10 cellular contexts compared by ENCODE assay signal in genomic region chr18:77108821-77109692, GRCh38. TPM values are rescaled to one million over a fixed set of nuclear protein-coding genes. Genes with fewer than 3 reads are reported as not detected.
A peak's percentile ranks its signal among the peaks of the same experiment; 100 is the strongest.
DNase-seq lines count a peak whose midpoint lies in the region; ATAC-seq and TF ChIP-seq lines count a peak whose summit lies in the region.
"Had no signal": no experiment of that assay in that cellular context is flagged by ENCODE, and none has a peak within 500 bp of the region (broad histone marks: within the 10 kb centered on the region; RNA-seq: fewer than 3 reads in every experiment).

No MANE protein-coding gene starts in this region.

- H3K4me1 ChIP-seq in DOHH2 (ENCODE audit: control insufficient read depth, low read length) (peaks cover 41% of the 10 kb centered on the region), fibroblast of lung (ENCODE audit: control insufficient read depth, extremely low read depth, insufficient read depth, low read length) (peaks cover 18% of the 10 kb centered on the region), skeletal muscle tissue (ENCODE audit: control insufficient read depth in 3 of 3, insufficient read depth in 3 of 3, low read length in 3 of 3) (peaks cover 43 to 85% (median 53%) of the 10 kb centered on the region in 3 donors)

- CTCF ChIA-PET in T-cell (lab: Charles Lee), result interaction anchor here (0.5 to 1.7 kb wide), 8 partner anchors 8 to 54 kb away, joined by 3 to 7 read pairs (median 4); no protein-coding TSS in a partner anchor

- no peak for ATAC-seq in T-cell (replicated peaks in 1 of 4)
- ATAC-seq in GM18858 (IDR thresholded peaks at IDR 0.05; ENCODE audit: unreplicated experiment), result no peak
- no peak for ATAC-seq in GM21423 (IDR thresholded peaks at IDR 0.05; ENCODE audit: unreplicated experiment)

- DNase-seq in T-cell, result no peak
- DNase-seq in fibroblast of lung (ENCODE audit: low read depth in 2 of 2), result no peak
- no peak for DNase-seq in H4 (ENCODE audit: low spot score)
- DNase-seq in SW 1271 (lab: John Stamatoyannopoulos, UW), result no peak
- DNase-seq: NCI-H1694 treated with DMSO at 0.1 percent for 48 hours had no signal

- peaks cover 3% of the 10 kb centered on the region; the same call in 1 of the 2 replicates for H4K20me1 ChIP-seq in DOHH2 (ENCODE audit: control insufficient read depth, insufficient read depth, low read depth, low read length)
- H4K20me1 ChIP-seq in fibroblast of lung (ENCODE audit: control insufficient read depth, extremely low read depth, insufficient read depth, low read length), result no peaks in the 10 kb centered on the region

- H3K9me3 Mint-ChIP-seq in T-cell, result no peaks in the 10 kb centered on the region

- H3K27me3 ChIP-seq in DOHH2 (ENCODE audit: control insufficient read depth, low read length) (no peaks in the 10 kb centered on the region), fibroblast of lung (ENCODE audit: control insufficient read depth, insufficient read depth, low read length) (no peaks in the 10 kb centered on the region), skeletal muscle tissue (ENCODE audit: control insufficient read depth in 3 of 3, insufficient read depth in 3 of 3, low read length in 3 of 3) (no peaks in the 10 kb centered on the region)

- H3K27ac ChIP-seq in DOHH2 (ENCODE audit: low read depth, low read length), result no peak overlapping the region
- peak overlapping the region; percentile 50 for H3K27ac ChIP-seq in fibroblast of lung (ENCODE audit: insufficient read depth, low read length)
- peak overlapping the region; percentile 68 for H3K27ac ChIP-seq in skeletal muscle tissue (ENCODE audit: low read depth, low read length)
- H3K27ac ChIP-seq: SK-N-MC had no signal

- peaks cover 54% of the 10 kb centered on the region for H3K36me3 Mint-ChIP-seq in T-cell

- H3K9me3 ChIP-seq in DOHH2 (ENCODE audit: control insufficient read depth, insufficient read depth, low read length), result no peaks in the 10 kb centered on the region
- H3K9me3 ChIP-seq in fibroblast of lung (ENCODE audit: control insufficient read depth, insufficient read depth, low read depth, low read length), result no peaks in the 10 kb centered on the region
- H3K9me3 ChIP-seq in skeletal muscle tissue (ENCODE audit: control insufficient read depth in 3 of 3, low read length in 3 of 3), result no peaks in the 10 kb centered on the region

- H3K36me3 ChIP-seq in DOHH2 (ENCODE audit: control insufficient read depth, low read length), result peaks cover 13% of the 10 kb centered on the region
- H3K36me3 ChIP-seq in fibroblast of lung (ENCODE audit: control insufficient read depth, insufficient read depth, low read length), result no peaks in the 10 kb centered on the region
- peaks cover 0 to 12% (median 0%) of the 10 kb centered on the region in 3 donors for H3K36me3 ChIP-seq in skeletal muscle tissue (ENCODE audit: control insufficient read depth in 3 of 3, insufficient read depth in 3 of 3, low read length in 3 of 3)

- H3K4me3 Mint-ChIP-seq in T-cell, result peak overlapping the region in 2 of 3 donors; percentile 0 to 5

- no peak overlapping the region for H2AFZ ChIP-seq in fibroblast of lung (ENCODE audit: low read length)

- TF ChIP-seq CTCF in DOHH2 (IDR thresholded peaks at IDR 0.05; ENCODE audit: low read depth, low read length, poor library complexity, severe bottlenecking) (no peak), fibroblast of lung (conservative IDR thresholded peaks at IDR 0.05 in 1 of 2, IDR thresholded peaks at IDR 0.05 in 1 of 2; ENCODE audit: low read depth in 1 of 2, low read length in 2 of 2) (no peak)

- H3K9ac ChIP-seq in fibroblast of lung (ENCODE audit: insufficient read depth, low read length) (no peak overlapping the region), skeletal muscle tissue (ENCODE audit: low read depth in 1 of 3, low read length in 3 of 3) (peak overlapping the region in 1 of 3 donors; percentile 70)

- H3K9me2 ChIP-seq in DOHH2 (replicated peaks; ENCODE audit: control insufficient read depth, low read length), result no peaks in the 10 kb centered on the region

- H3K27me3 Mint-ChIP-seq in T-cell, result no peaks in the 10 kb centered on the region

- H3K4me2 ChIP-seq in DOHH2 (ENCODE audit: low read length) (peak overlapping the region; percentile 15; the same call in 1 of the 2 replicates), fibroblast of lung (ENCODE audit: extremely low read depth, insufficient read depth, low read length) (peak overlapping the region; percentile 76)

- 0 out of 2 replicates have a peak, but pooled peaks cover 3% of the 10 kb centered on the region for H3F3A ChIP-seq in DOHH2 (ENCODE audit: control insufficient read depth, insufficient read depth)

- H3K4me3 ChIP-seq in DOHH2 (ENCODE audit: low read length) (no peak overlapping the region), fibroblast of lung (replicated peaks in 1 of 4; ENCODE audit: control extremely low read depth in 1 of 4, insufficient read depth in 1 of 4, low read depth in 3 of 4, low read length in 4 of 4) (peak overlapping the region in 2 of 4 experiments; percentile 5 to 19), skeletal muscle tissue (ENCODE audit: low read length in 3 of 3) (peak overlapping the region in 1 of 3 donors; percentile 15)
- H3K4me3 ChIP-seq: SK-N-MC had no signal

- peak overlapping the region; percentile 95 to 96 for H3K27ac Mint-ChIP-seq in T-cell

- H3K4me1 Mint-ChIP-seq in T-cell, result peaks cover 94 to 98% (median 97%) of the 10 kb centered on the region in 3 donors

- POLR2A ChIA-PET in T-cell (lab: Charles Lee), result interaction anchor here (0.7 to 2.8 kb wide), 7 partner anchors 13 to 21 kb away, joined by 3 to 29 read pairs (median 4); no protein-coding TSS in a partner anchor

- H3K79me2 ChIP-seq in DOHH2 (ENCODE audit: control insufficient read depth, low read length) (peaks cover 19% of the 10 kb centered on the region), fibroblast of lung (ENCODE audit: control insufficient read depth, insufficient read depth, low read length) (no peaks in the 10 kb centered on the region)

RNA-seq across cellular contexts. Expression of gene MBP, which starts 23.5 kb away (rescaled TPM):
- total RNA-seq in T-cell (100 to 1,000 TPM; 114 to 185 (median 152) TPM), fibroblast of lung (3.6 and 7.2 TPM in 2 replicates), skeletal muscle tissue (22.4 TPM)
- 2.3 and 2.4 TPM in 2 replicates for polyA plus RNA-seq in fibroblast of lung
- 1.9 and 2.0 TPM in 2 replicates for polyA plus RNA-seq in fibroblast of lung (2012)
- 2.6 and 3.3 TPM in 2 replicates for polyA minus RNA-seq in fibroblast of lung (ENCODE audit: low replicate concordance)
- 0.35 TPM in 1 of 2 replicates, not detected in the other for total RNA-seq in H4 (2014; rRNA removed; shearing (Covaris generic))
